8 cellular contexts compared by ENCODE assay signal in the genomic region with DNA sequence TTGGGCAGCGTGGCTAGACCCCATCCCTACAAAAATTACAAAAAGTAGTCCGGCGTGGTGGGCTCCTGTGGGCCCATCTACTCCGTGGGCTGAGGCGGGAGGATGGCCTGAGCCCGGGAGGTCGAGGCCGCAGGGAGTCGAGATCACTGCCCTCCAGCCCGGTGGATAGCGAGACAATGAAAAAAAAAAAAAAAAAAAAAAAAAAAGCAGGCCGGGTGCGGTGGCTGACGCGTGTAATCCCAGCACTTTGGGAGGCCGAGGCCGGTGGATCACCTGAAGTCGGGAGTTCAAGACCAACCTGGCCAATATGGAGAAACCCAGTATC.
DNase-seq lines count a peak whose midpoint lies in the region; ATAC-seq, FAIRE-seq and TF ChIP-seq lines count a peak whose summit lies in the region.

No MANE protein-coding gene starts in this region.

- H3K79me2 ChIP-seq in OCI-LY3 (ENCODE audit: low read length): no peaks in the 10 kb centered on the region
- H3K79me2 ChIP-seq in endothelial cell of umbilical vein (ENCODE audit: control insufficient read depth, insufficient read depth, low read length): no peaks in the 10 kb centered on the region

- no peak for FAIRE-seq in endothelial cell of umbilical vein (lab: Jason Lieb, UNC)

- peaks cover 31% of the 10 kb centered on the region for H3K4me1 Mint-ChIP-seq in CD8-positive, alpha-beta T cell (ENCODE audit: low read depth)

- peaks cover 21% of the 10 kb centered on the region for H3K36me3 Mint-ChIP-seq in CD8-positive, alpha-beta T cell

- no peak overlapping the region for H2AFZ ChIP-seq in OCI-LY3 (ENCODE audit: low read depth, low read length)
- H2AFZ ChIP-seq in endothelial cell of umbilical vein (ENCODE audit: low read depth, low read length): peak overlapping the region; percentile 94

- H3K27me3 ChIP-seq in CD8-positive, alpha-beta T cell (ENCODE audit: insufficient read depth, low read length): no peaks in the 10 kb centered on the region
- H3K27me3 ChIP-seq in OCI-LY3 (ENCODE audit: low read depth, low read length) (no peaks in the 10 kb centered on the region), endothelial cell of umbilical vein (ENCODE audit: control insufficient read depth in 2 of 2, insufficient read depth in 2 of 2, low read length in 2 of 2) (no peaks in the 10 kb centered on the region), neutrophil (peaks cover 61% of the 10 kb centered on the region)

- BruUV-seq in endothelial cell of umbilical vein (replicated peaks; lab: Mats Ljungman, UMichigan): no TSS peak

- CTCF ChIA-PET in CD8-positive, alpha-beta T cell (lab: Charles Lee): interaction anchor here (0.8 kb wide), 1 partner anchor 20 kb away, joined by 3 read pairs; no protein-coding TSS in a partner anchor
- CTCF ChIA-PET in endothelial cell of umbilical vein (lab: Charles Lee): interaction anchor here (1.2 kb wide), 1 partner anchor 10 kb away, joined by 6 read pairs; no protein-coding TSS in a partner anchor

- dilution Hi-C loops in endothelial cell of umbilical vein (cut with MboI; ENCODE audit: extremely low pct_ligation_motif_present, low sequenced_read_pairs): no loop called here

- no peaks in the 10 kb centered on the region for H3K27me3 Mint-ChIP-seq in CD8-positive, alpha-beta T cell (ENCODE audit: low read depth)

- no peak for ATAC-seq in CD8-positive, alpha-beta T cell
- no peak for ATAC-seq in HG03175 (IDR thresholded peaks at IDR 0.05; ENCODE audit: unreplicated experiment)

- TF ChIP-seq CTCF in CD8-positive, alpha-beta T cell (IDR thresholded peaks at IDR 0.05): no peak
- no peak for TF ChIP-seq CTCF in OCI-LY3 (IDR thresholded peaks at IDR 0.05; ENCODE audit: low read depth, low read length)
- TF ChIP-seq CTCF in endothelial cell of umbilical vein (IDR thresholded peaks at IDR 0.05; ENCODE audit: extremely low read depth in 1 of 2, insufficient read depth in 1 of 2, low read depth in 1 of 2, low read length in 2 of 2): no peak
- TF ChIP-seq CTCF in neutrophil (IDR thresholded peaks at IDR 0.05): no peak

- H3K9me3 ChIP-seq in CD8-positive, alpha-beta T cell (ENCODE audit: low read length): no peaks in the 10 kb centered on the region
- H3K9me3 ChIP-seq in OCI-LY3 (ENCODE audit: insufficient read depth, low read length) (no peaks in the 10 kb centered on the region), endothelial cell of umbilical vein (replicated peaks; ENCODE audit: control insufficient read depth, insufficient read depth, low read length) (no peaks in the 10 kb centered on the region), neutrophil (no peaks in the 10 kb centered on the region)

- H3K9ac ChIP-seq in OCI-LY3 (ENCODE audit: low read length) (peak overlapping the region; percentile 82), endothelial cell of umbilical vein (replicated peaks; ENCODE audit: extremely low read depth, insufficient read depth, low read length) (no peak overlapping the region)

- no peak for DNase-seq in CD8-positive, alpha-beta T cell
- no peak for DNase-seq in endothelial cell of umbilical vein (ENCODE audit: low read depth, low spot score)
- no peak for DNase-seq in NCI-H187 treated with DMSO at 0.1 percent for 48 hours (lab: John Stamatoyannopoulos, UW)
- DNase-seq in activated CD8-positive, alpha-beta memory T cell treated with anti-CD3 and anti-CD28 coated beads, Interleukin-2, amount 50 U/mL, for 4 hours: no peak
- no peak for DNase-seq in kidney tubule cell (ENCODE audit: low spot score)

- peak overlapping the region; percentile 95 for H3K4me3 Mint-ChIP-seq in CD8-positive, alpha-beta T cell

- no peaks in the 10 kb centered on the region for H3K9me1 ChIP-seq in endothelial cell of umbilical vein (replicated peaks; ENCODE audit: control insufficient read depth, extremely low read depth, insufficient read depth, low read length)

- H3K27ac Mint-ChIP-seq in CD8-positive, alpha-beta T cell: peak overlapping the region; percentile 94

- H3K9me3 Mint-ChIP-seq in CD8-positive, alpha-beta T cell: no peaks in the 10 kb centered on the region

- no peaks in the 10 kb centered on the region for H4K20me1 ChIP-seq in OCI-LY3 (ENCODE audit: insufficient read depth, low read length)
- no peaks in the 10 kb centered on the region for H4K20me1 ChIP-seq in endothelial cell of umbilical vein (replicated peaks; ENCODE audit: control insufficient read depth, extremely low read depth, insufficient read depth, low read length)

- no peak for TF ChIP-seq POLR2A in endothelial cell of umbilical vein (IDR thresholded peaks at IDR 0.05; ENCODE audit: low read depth, low read length)

- H3K4me1 ChIP-seq in CD8-positive, alpha-beta T cell (ENCODE audit: insufficient read depth, low read length): no peaks in the 10 kb centered on the region
- H3K4me1 ChIP-seq in OCI-LY3 (ENCODE audit: low read length) (no peaks in the 10 kb centered on the region), endothelial cell of umbilical vein (ENCODE audit: control insufficient read depth, extremely low read depth, insufficient read depth, low read length) (peaks cover 3% of the 10 kb centered on the region), neutrophil (ENCODE audit: control insufficient read depth in 1 of 2, insufficient read depth in 1 of 2, low read depth in 1 of 2, low read length in 1 of 2) (peaks cover 3 to 6% of the 10 kb centered on the region in 2 experiments)

- intact Hi-C loops in CD8-positive, alpha-beta T cell (cut with DNase I, micrococcal nuclease): no loop called here
- intact Hi-C loops in endothelial cell of umbilical vein (cut with micrococcal nuclease): no loop called here

- H3K4me2 ChIP-seq in OCI-LY3 (ENCODE audit: low read length) (peak overlapping the region; percentile 80), endothelial cell of umbilical vein (ENCODE audit: insufficient read depth, low read length) (peak overlapping the region; percentile 66)

- POLR2A ChIA-PET in CD8-positive, alpha-beta T cell (lab: Charles Lee): interaction anchor here (0.8 to 1.1 kb wide), 3 partner anchors 8 to 248 kb away, joined by 3 to 5 read pairs (median 4); no protein-coding TSS in a partner anchor
- POLR2A ChIA-PET in endothelial cell of umbilical vein (lab: Charles Lee): no interaction called here

- H3K36me3 ChIP-seq in CD8-positive, alpha-beta T cell (ENCODE audit: insufficient read depth, low read length): no peaks in the 10 kb centered on the region
- H3K36me3 ChIP-seq in OCI-LY3 (replicated peaks; ENCODE audit: low read depth, low read length) (no peaks in the 10 kb centered on the region), endothelial cell of umbilical vein (ENCODE audit: control insufficient read depth in 2 of 2, extremely low read depth in 1 of 2, insufficient read depth in 2 of 2, low read length in 2 of 2) (no peaks in the 10 kb centered on the region), neutrophil (no peaks in the 10 kb centered on the region)

- peak overlapping the region; percentile 70 for H3K27ac ChIP-seq in CD8-positive, alpha-beta T cell (ENCODE audit: low read depth, low read length)
- H3K27ac ChIP-seq in OCI-LY3 (ENCODE audit: low read length) (no peak overlapping the region), endothelial cell of umbilical vein (ENCODE audit: insufficient read depth, low read depth, low read length) (no peak overlapping the region), neutrophil (peak overlapping the region; percentile 77)

- peak overlapping the region; percentile 96 for H3K4me3 ChIP-seq in CD8-positive, alpha-beta T cell (ENCODE audit: low read depth, low read length)
- H3K4me3 ChIP-seq in OCI-LY3 (ENCODE audit: low read length) (peak overlapping the region; percentile 95), endothelial cell of umbilical vein (replicated peaks in 1 of 3; ENCODE audit: insufficient read depth in 1 of 3, low read depth in 1 of 3, low read length in 3 of 3) (peak overlapping the region in 2 of 3 experiments; percentile 36 to 41), neutrophil (ENCODE audit: low read depth in 1 of 2, low read length in 1 of 2) (peak overlapping the region; percentile 62 to 67)

TF ChIP-seq in endothelial cell of umbilical vein, 7 proteins besides CTCF, POLR2A, EP300 and RAD21:
- no peak for TF ChIP-seq POLR2AphosphoS5 (IDR thresholded peaks at IDR 0.05; ENCODE audit: insufficient read depth, low read depth, low read length)
- TF ChIP-seq, protein P1, sequence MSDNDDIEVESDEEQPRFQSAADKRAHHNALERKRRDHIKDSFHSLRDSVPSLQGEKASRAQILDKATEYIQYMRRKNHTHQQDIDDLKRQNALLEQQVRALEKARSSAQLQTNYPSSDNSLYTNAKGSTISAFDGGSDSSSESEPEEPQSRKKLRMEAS (IDR thresholded peaks at IDR 0.05; ENCODE audit: insufficient read depth, insufficient read length): no peak
- TF ChIP-seq MYC (IDR thresholded peaks at IDR 0.05; ENCODE audit: low read depth, low read length): no peak
- no peak for TF ChIP-seq FOS (IDR thresholded peaks at IDR 0.05; ENCODE audit: borderline replicate concordance, insufficient read depth, low read length)
- no peak for TF ChIP-seq EZH2 (IDR thresholded peaks at IDR 0.05; ENCODE audit: borderline replicate concordance, low read depth, low read length, severe bottlenecking)
- TF ChIP-seq GATA2 (IDR thresholded peaks at IDR 0.05; ENCODE audit: insufficient read depth, insufficient read length, low read depth, low read length): no peak
- no peak for TF ChIP-seq JUN (IDR thresholded peaks at IDR 0.05; ENCODE audit: borderline replicate concordance, insufficient read depth, insufficient read length, low read depth)

Comparison
In these comparisons a context has a peak if more than half of its experiments do, and no peak if none do; other contexts are left out.
1. H3K27ac ChIP-seq: peak in CD8-positive, alpha-beta T cell (single experiment) and neutrophil (single experiment); none in OCI-LY3 (single experiment) and endothelial cell of umbilical vein (single experiment).
2. H3K4me3 ChIP-seq: peak in every context shown above with its lines; median percentile 96 in CD8-positive, alpha-beta T cell; 95 in OCI-LY3; 64 in neutrophil; 38 in endothelial cell of umbilical vein.